Comparison of ENCODE assay signal across 8 cellular contexts in genomic region chr14:102590667-102591099, GRCh38. TPM values are rescaled to one million over a fixed set of nuclear protein-coding genes. Genes with fewer than 3 reads are reported as not detected.
DNase-seq lines count a peak whose midpoint lies in the region; ATAC-seq and TF ChIP-seq lines count a peak whose summit lies in the region.

No MANE protein-coding gene starts in this region.

- ATAC-seq in HG02798 (IDR thresholded peaks at IDR 0.05; ENCODE audit: poor library complexity, unreplicated experiment), result no peak

- peak overlapping the region; percentile 98; the same call in 1 of the 2 replicates for H3K27ac ChIP-seq in VCaP

- H3K4me3 ChIP-seq in fibroblast of villous mesenchyme (ENCODE audit: low read depth, low read length), result peak overlapping the region; percentile 80

- TF ChIP-seq CTCF in GM12873 (IDR thresholded peaks at IDR 0.05; ENCODE audit: insufficient read depth, low read depth, low read length, missing control alignments) (peak; percentile 22), VCaP (conservative IDR thresholded peaks at IDR 0.05) (peak; percentile 16; the same call in 1 of the 2 replicates), fibroblast of villous mesenchyme (IDR thresholded peaks at IDR 0.05; ENCODE audit: insufficient read depth, low read depth, low read length) (peak; percentile 60)

- DNase-seq in A172 (ENCODE audit: low spot score) (peak; percentile 26), fibroblast of villous mesenchyme (ENCODE audit: low read depth) (peak; percentile 42), pons (ENCODE audit: low spot score) (peak; percentile 12), NCI-H2171 (lab: John Stamatoyannopoulos, UW) (no peak)
- DNase-seq in stimulated activated CD4-positive, alpha-beta T cell treated with anti-CD3 and anti-CD28 coated beads, Interleukin-4, amount 100 ng/mL, for 24 hours, result no peak

RNA-seq across cellular contexts. Expression of gene RCOR1, which starts 1.8 kb away (rescaled TPM):
- total RNA-seq in A172 (2014; rRNA removed; shearing (Covaris generic)), result 11.1 and 11.4 TPM in 2 replicates
- 12.6 and 23.7 TPM in 2 replicates for total RNA-seq in fibroblast of villous mesenchyme

Comparison
In these comparisons a context has a peak if more than half of its experiments do, and no peak if none do; other contexts are left out.
1. DNase-seq: peak in A172 (single experiment), fibroblast of villous mesenchyme (single experiment) and pons (single experiment); none in stimulated activated CD4-positive, alpha-beta T cell treated with anti-CD3 and anti-CD28 coated beads, Interleukin-4, amount 100 ng/mL, for 24 hours (single experiment) and NCI-H2171 (single experiment).
2. Peak in every context shown above with its lines, with median percentiles within 50 percentile points of each other: CTCF ChIP-seq.